Comparison of ENCODE assay signal across 8 cellular contexts in genomic region chr4:173538148-173538902, GRCh38. TPM values are rescaled to one million over a fixed set of nuclear protein-coding genes. Genes with fewer than 3 reads are reported as not detected.
DNase-seq lines count a peak whose midpoint lies in the region; ATAC-seq lines count a peak whose summit lies in the region.

No MANE protein-coding gene starts in this region.

- peaks cover 71 to 75% (median 73%) of the 10 kb centered on the region in 3 donors for H3K27me3 Mint-ChIP-seq in naive B cell

- H3K9me3 Mint-ChIP-seq in naive B cell, result peaks cover 0 to 24% (median 14%) of the 10 kb centered on the region in 7 donors

- H3K36me3 Mint-ChIP-seq in naive B cell, result peaks cover 5 to 30% of the 10 kb centered on the region in 2 donors

- peak overlapping the region; percentile 46 to 89 (median 82) for H3K4me3 Mint-ChIP-seq in naive B cell

- H3K4me1 Mint-ChIP-seq in naive B cell, result peaks cover 9 to 15% (median 11%) of the 10 kb centered on the region in 3 donors

- peak; percentile 58 for DNase-seq in GM03348 (ENCODE audit: low spot score)
- DNase-seq in NCI-H2081 (lab: John Stamatoyannopoulos, UW), result peak; percentile 72 to 89
- DNase-seq in ecto neural progenitor cell (ENCODE audit: low spot score), result peak; percentile 69
- no peak for DNase-seq in naive B cell
- no peak for DNase-seq in effector CD4-positive, alpha-beta T cell
- DNase-seq in GOT3 (lab: John Stamatoyannopoulos, UW), result no peak

- ATAC-seq in naive B cell (ENCODE audit: low read depth in 2 of 2) (peak; percentile 27 to 30), HG03025 (IDR thresholded peaks at IDR 0.05; ENCODE audit: low FRiP score, unreplicated experiment) (no peak), HG03457 (IDR thresholded peaks at IDR 0.05; ENCODE audit: unreplicated experiment) (no peak)

- H3K27ac Mint-ChIP-seq in naive B cell, result peak overlapping the region in 2 of 6 donors; percentile 60 to 79

RNA-seq across cellular contexts. Expression of gene HAND2, which starts 8.3 kb away (rescaled TPM):
- not detected for polyA plus RNA-seq in naive B cell (ENCODE audit: low read depth in 6 of 6)

Comparison
In these comparisons a context has a peak if more than half of its experiments do, and no peak if none do; other contexts are left out.
1. DNase-seq: peak in GM03348 (single experiment), NCI-H2081 (2 of 2) and ecto neural progenitor cell (single experiment); none in naive B cell (single experiment), effector CD4-positive, alpha-beta T cell (single experiment) and GOT3 (single experiment).
2. ATAC-seq: peak in naive B cell (2 of 2); none in HG03025 (single experiment) and HG03457 (single experiment).